In genomic region chr4:169070071-169070894, GRCh38 we compare ENCODE assay signal across 8 cellular contexts.
DNase-seq lines count a peak whose midpoint lies in the region; ATAC-seq and TF ChIP-seq lines count a peak whose summit lies in the region.

No MANE protein-coding gene starts in this region.

- no peaks in the 10 kb centered on the region for H3K36me3 ChIP-seq in mesendoderm (ENCODE audit: control insufficient read depth, insufficient read depth, low read length)

- peaks cover 8% of the 10 kb centered on the region for H3K4me1 ChIP-seq in mesendoderm (ENCODE audit: control insufficient read depth, low read depth, low read length)

- H3K4me2 ChIP-seq in mesendoderm (ENCODE audit: low read length), result no peak overlapping the region

- no peak for TF ChIP-seq CTCF in cardiac fibroblast (IDR thresholded peaks at IDR 0.05; ENCODE audit: low read depth, low read length)

- H3K9me3 Mint-ChIP-seq in natural killer cell treated with Interleukin-12 subunit alpha and Interleukin-12 subunit beta and Interleukin-15 and Interleukin-18, amount 100 ng/mL, for 72 hours, result no peaks in the 10 kb centered on the region

- no peak overlapping the region for H3K4ac ChIP-seq in mesendoderm (ENCODE audit: low read depth, low read length)

- H2BK120ac ChIP-seq in mesendoderm (ENCODE audit: low read depth, low read length), result peak overlapping the region; percentile 3

- H3K18ac ChIP-seq in mesendoderm (ENCODE audit: low read length), result peak overlapping the region; percentile 64

- no peaks in the 10 kb centered on the region for H3K79me1 ChIP-seq in mesendoderm (ENCODE audit: low read length)

- H3K56ac ChIP-seq in mesendoderm (ENCODE audit: low read length), result peak overlapping the region; percentile 67

- H3K36me3 Mint-ChIP-seq in natural killer cell treated with Interleukin-12 subunit alpha and Interleukin-12 subunit beta and Interleukin-15 and Interleukin-18, amount 100 ng/mL, for 72 hours, result no peaks in the 10 kb centered on the region

- no peak overlapping the region for H4K8ac ChIP-seq in mesendoderm (ENCODE audit: low read depth, low read length)

- DNase-seq in COLO668 (lab: John Stamatoyannopoulos, UW; ENCODE audit: unreplicated experiment), result peak; percentile 89
- DNase-seq in NCI-H146 (lab: John Stamatoyannopoulos, UW), result peak; percentile 89
- DNase-seq in cardiac fibroblast (ENCODE audit: low read depth in 2 of 2), result peak; percentile 96 to 97
- peak; percentile 97 for DNase-seq in mesendoderm
- no peak for DNase-seq in natural killer cell treated with Interleukin-12 subunit alpha and Interleukin-12 subunit beta and Interleukin-15 and Interleukin-18, amount 100 ng/mL, for 72 hours (ENCODE audit: low spot score)
- no peak for DNase-seq in putamen (ENCODE audit: low spot score)

- H2AK5ac ChIP-seq in mesendoderm (ENCODE audit: low read length), result no peak overlapping the region

- no peaks in the 10 kb centered on the region for H3K27me3 ChIP-seq in mesendoderm (ENCODE audit: insufficient read depth, low read length, poor library complexity)

- WGBS in mesendoderm (ENCODE audit: extremely low coverage, insufficient coverage, low lambda C conversion rate), result no CpG with 5 or more reads among the region's 16 CpGs

- H3K4me3 ChIP-seq in cardiac fibroblast (replicated peaks in 1 of 2; ENCODE audit: low read depth in 2 of 2, low read length in 2 of 2), result no peak overlapping the region
- H3K4me3 ChIP-seq in mesendoderm (ENCODE audit: low read length), result no peak overlapping the region

- H4K5ac ChIP-seq in mesendoderm (ENCODE audit: low read length), result no peak overlapping the region

- H3K4me3 Mint-ChIP-seq in natural killer cell treated with Interleukin-12 subunit alpha and Interleukin-12 subunit beta and Interleukin-15 and Interleukin-18, amount 100 ng/mL, for 72 hours, result no peak overlapping the region

- peak overlapping the region; percentile 15 for H2BK5ac ChIP-seq in mesendoderm (ENCODE audit: low read length)

- no peaks in the 10 kb centered on the region for H3K27me3 Mint-ChIP-seq in natural killer cell treated with Interleukin-12 subunit alpha and Interleukin-12 subunit beta and Interleukin-15 and Interleukin-18, amount 100 ng/mL, for 72 hours

- ATAC-seq in HG03521 (IDR thresholded peaks at IDR 0.05; ENCODE audit: unreplicated experiment) (no peak), GM19397 (IDR thresholded peaks at IDR 0.05; ENCODE audit: unreplicated experiment) (no peak)
- no peak for ATAC-seq in natural killer cell treated with Interleukin-12 subunit alpha and Interleukin-12 subunit beta and Interleukin-15 and Interleukin-18, amount 100 ng/mL, for 72 hours

- H3K79me2 ChIP-seq in mesendoderm (ENCODE audit: control insufficient read depth, insufficient read depth, low read length), result no peaks in the 10 kb centered on the region

- H3K9ac ChIP-seq in mesendoderm (ENCODE audit: low read length), result no peak overlapping the region

- H3K23ac ChIP-seq in mesendoderm (ENCODE audit: low read length), result no peak overlapping the region

- H3K27ac ChIP-seq in mesendoderm (ENCODE audit: low read depth, low read length), result peak overlapping the region; percentile 82

- H2BK15ac ChIP-seq in mesendoderm (replicated peaks; ENCODE audit: low read depth), result no peak overlapping the region

- peaks cover 7 to 13% of the 10 kb centered on the region in 2 donors for H3K4me1 Mint-ChIP-seq in natural killer cell treated with Interleukin-12 subunit alpha and Interleukin-12 subunit beta and Interleukin-15 and Interleukin-18, amount 100 ng/mL, for 72 hours (ENCODE audit: low read depth in 2 of 2)

- no peak overlapping the region for H3K27ac Mint-ChIP-seq in natural killer cell treated with Interleukin-12 subunit alpha and Interleukin-12 subunit beta and Interleukin-15 and Interleukin-18, amount 100 ng/mL, for 72 hours

Comparison
In these comparisons a context has a peak if more than half of its experiments do, and no peak if none do; other contexts are left out.
1. DNase-seq: peak in COLO668 (single experiment), NCI-H146 (single experiment), cardiac fibroblast (2 of 2) and mesendoderm (single experiment); none in natural killer cell treated with Interleukin-12 subunit alpha and Interleukin-12 subunit beta and Interleukin-15 and Interleukin-18, amount 100 ng/mL, for 72 hours (single experiment) and putamen (single experiment).